Comparison of ENCODE assay signal across 30 cellular contexts in genomic region chr9:106947097-106947496, GRCh38.
DNase-seq lines count a peak whose midpoint lies in the region; TF ChIP-seq lines count a peak whose summit lies in the region.
"Had no signal": no experiment of that assay in that cellular context is flagged by ENCODE, and none has a peak within 500 bp of the region (broad histone marks: within the 10 kb centered on the region; RNA-seq: fewer than 3 reads in every experiment).

No MANE protein-coding gene starts in this region.

- H3K36me3 Mint-ChIP-seq in HFFc6 (ENCODE audit: low read depth) = peaks cover 8% of the 10 kb centered on the region; the same call in 1 of the 2 replicates
- H3K36me3 Mint-ChIP-seq: CD4-positive, alpha-beta memory T cell; natural killer cell treated with Interleukin-12 subunit alpha and Interleukin-12 subunit beta and Interleukin-15 and Interleukin-18, amount 100 ng/mL, for 72 hours had no signal

- DNase-seq in ACHN (peak; percentile 19), MV-4-11 (lab: John Stamatoyannopoulos, UW) (peak; percentile 0), choroid plexus epithelial cell (ENCODE audit: low read depth) (peak; percentile 28), osteoblast (ENCODE audit: insufficient read length, low spot score, missing footprints) (no peak), DMS79 treated with DMSO at 0.1 percent for 48 hours (lab: John Stamatoyannopoulos, UW) (no peak), COLO829 (ENCODE audit: low spot score) (no peak), HFFc6 (no peak), ureter (ENCODE audit: low spot score) (no peak)
- DNase-seq: activated CD4-positive, alpha-beta T cell treated with anti-CD3 and anti-CD28 coated beads, Interleukin-2, amount 50 U/mL, for 1 hour; activated CD4-positive, CD25-positive, alpha-beta regulatory T cell; activated gamma-delta T cell treated with Interleukin-2 at 50 U/mL for 16 hours; activated T-cell treated with anti-CD3 and anti-CD28 coated beads, Interleukin-2, amount 50 U/mL, for 1 hour; caudate nucleus; CD4-positive, alpha-beta memory T cell; endodermal cell; foreskin keratinocyte; HCEC 1CT; heart right ventricle; kidney; NCI-H146; NCI-H774; stimulated activated CD4-positive, alpha-beta T cell treated with anti-CD3 and anti-CD28 coated beads, Interleukin-1b, Interleukin-23, amount 100 ng/mL, for 48 hours; stimulated activated naive CD4-positive, alpha-beta T cell treated with Interleukin-2 at 50 U/mL for 16 hours; T-helper 1 cell; upper lobe of right lung had no signal

- TF ChIP-seq CTCF in choroid plexus epithelial cell (conservative IDR thresholded peaks at IDR 0.05; ENCODE audit: low read depth, low read length) = no peak
- TF ChIP-seq CTCF in osteoblast (IDR thresholded peaks at IDR 0.05; ENCODE audit: extremely low read depth, low read depth, low read length) = no peak
- no peak for TF ChIP-seq CTCF in HFFc6 (IDR thresholded peaks at IDR 0.05)

- H3K4me2 ChIP-seq in osteoblast (ENCODE audit: insufficient read depth, low read length) = no peak overlapping the region

- no peaks in the 10 kb centered on the region for H3K9me3 ChIP-seq in osteoblast (ENCODE audit: low read depth, low read length)
- H3K9me3 ChIP-seq: ascending aorta, esophagus muscularis mucosa, heart right ventricle, upper lobe of right lung had no signal

- no peaks in the 10 kb centered on the region for H3K9me3 Mint-ChIP-seq in HFFc6
- H3K9me3 Mint-ChIP-seq: dendritic cell treated with granulocyte-macrophage colony-stimulating factor and Interleukin-4, amounts not matched to agents 40 ng/mL and 50 ng/mL, for 4 days; endodermal cell; natural killer cell treated with Interleukin-12 subunit alpha and Interleukin-12 subunit beta and Interleukin-15 and Interleukin-18, amount 100 ng/mL, for 72 hours had no signal

- no peaks in the 10 kb centered on the region for H4K20me1 ChIP-seq in osteoblast (ENCODE audit: insufficient read depth, low read length)

- no peak overlapping the region for H3K27ac Mint-ChIP-seq in HFFc6
- H3K27ac Mint-ChIP-seq: dendritic cell treated with granulocyte-macrophage colony-stimulating factor and Interleukin-4, amounts not matched to agents 40 ng/mL and 50 ng/mL, for 4 days; endodermal cell; natural killer cell treated with Interleukin-12 subunit alpha and Interleukin-12 subunit beta and Interleukin-15 and Interleukin-18, amount 100 ng/mL, for 72 hours had no signal

- H2AFZ ChIP-seq in osteoblast (ENCODE audit: low read length) = no peak overlapping the region

- no peaks in the 10 kb centered on the region for H3K36me3 ChIP-seq in osteoblast (ENCODE audit: insufficient read depth, low read length)

- no peaks in the 10 kb centered on the region for H3K79me2 ChIP-seq in osteoblast (ENCODE audit: insufficient read depth, low read length)

- peaks cover 27% of the 10 kb centered on the region for H3K4me1 Mint-ChIP-seq in HFFc6 (ENCODE audit: low read depth)
- H3K4me1 Mint-ChIP-seq: CD4-positive, alpha-beta memory T cell; endodermal cell had no signal

- peaks cover 24% of the 10 kb centered on the region for H3K4me1 ChIP-seq in osteoblast (ENCODE audit: insufficient read depth, low read length)
- H3K4me1 ChIP-seq: ascending aorta, foreskin keratinocyte, upper lobe of right lung had no signal

- H3K4me3 ChIP-seq in choroid plexus epithelial cell (ENCODE audit: low read depth, low read length) (no peak overlapping the region), osteoblast (ENCODE audit: insufficient read depth, low read length) (no peak overlapping the region)
- H3K4me3 ChIP-seq: ascending aorta, esophagus muscularis mucosa, heart right ventricle, upper lobe of right lung had no signal

- peak overlapping the region; percentile 79 for H3K27ac ChIP-seq in osteoblast (ENCODE audit: low read depth, low read length)
- H3K27ac ChIP-seq: ascending aorta, foreskin keratinocyte, RWPE1, upper lobe of right lung had no signal

- no peaks in the 10 kb centered on the region for H3K27me3 Mint-ChIP-seq in HFFc6 (ENCODE audit: insufficient read depth)
- H3K27me3 Mint-ChIP-seq: CD4-positive, alpha-beta memory T cell; dendritic cell treated with granulocyte-macrophage colony-stimulating factor and Interleukin-4, amounts not matched to agents 40 ng/mL and 50 ng/mL, for 4 days had no signal

- in situ Hi-C loops in ACHN (cut with HindIII; ENCODE audit: low pct_ligation_motif_present, low pct_unique_long_range_greater_than_20kb, low sequenced_read_pairs) = no loop called here

- H3K27me3 ChIP-seq in osteoblast (ENCODE audit: insufficient read depth, low read length) = no peaks in the 10 kb centered on the region
- H3K27me3 ChIP-seq: ascending aorta, esophagus muscularis mucosa, foreskin keratinocyte, heart right ventricle, upper lobe of right lung had no signal

- H3K4me3 Mint-ChIP-seq in HFFc6 = no peak overlapping the region
- H3K4me3 Mint-ChIP-seq: CD4-positive, alpha-beta memory T cell; dendritic cell treated with granulocyte-macrophage colony-stimulating factor and Interleukin-4, amounts not matched to agents 40 ng/mL and 50 ng/mL, for 4 days; endodermal cell; natural killer cell treated with Interleukin-12 subunit alpha and Interleukin-12 subunit beta and Interleukin-15 and Interleukin-18, amount 100 ng/mL, for 72 hours had no signal

Comparison
In these comparisons a context has a peak if more than half of its experiments do, and no peak if none do; other contexts are left out.
1. DNase-seq: peak in ACHN (single experiment), MV-4-11 (single experiment) and choroid plexus epithelial cell (single experiment); none in osteoblast (single experiment), DMS79 treated with DMSO at 0.1 percent for 48 hours (single experiment), COLO829 (single experiment), HFFc6 (single experiment) and ureter (single experiment).